In genomic region chr7:83038787-83039186, GRCh38 we compare ENCODE assay signal across 24 cellular contexts.
DNase-seq lines count a peak whose midpoint lies in the region; ATAC-seq, FAIRE-seq and TF ChIP-seq lines count a peak whose summit lies in the region.
"Had no signal": no experiment of that assay in that cellular context is flagged by ENCODE, and none has a peak within 500 bp of the region (broad histone marks: within the 10 kb centered on the region; RNA-seq: fewer than 3 reads in every experiment).

No MANE protein-coding gene starts in this region.

- H3K9me3 ChIP-seq in astrocyte (ENCODE audit: insufficient read depth, low read depth, low read length) (no peaks in the 10 kb centered on the region), mesenchymal stem cell (ENCODE audit: control insufficient read depth, low read length) (no peaks in the 10 kb centered on the region)
- H3K9me3 ChIP-seq: BLaER1 had no signal

- H3K23ac ChIP-seq in mesenchymal stem cell (ENCODE audit: low read length in 2 of 2): no peak overlapping the region

- H3K27ac ChIP-seq in astrocyte (ENCODE audit: low read depth, low read length) (no peak overlapping the region), mesenchymal stem cell (ENCODE audit: low read length, poor library complexity, severe bottlenecking) (no peak overlapping the region)
- H3K27ac ChIP-seq: BLaER1, RWPE1 had no signal

- H2AK5ac ChIP-seq in mesenchymal stem cell (ENCODE audit: low read length, severe bottlenecking): no peak overlapping the region

- H4K91ac ChIP-seq in mesenchymal stem cell (ENCODE audit: low read length): no peak overlapping the region

- no peaks in the 10 kb centered on the region for H3K79me1 ChIP-seq in mesenchymal stem cell (replicated peaks; ENCODE audit: low read length, poor library complexity, severe bottlenecking)

- no peak overlapping the region for H2BK5ac ChIP-seq in mesenchymal stem cell (ENCODE audit: low read depth, low read length, poor library complexity, severe bottlenecking)

- no peak overlapping the region for H3K27ac Mint-ChIP-seq in astrocyte (ENCODE audit: unreplicated experiment)
- H3K27ac Mint-ChIP-seq: CD4-positive, CD25-positive, alpha-beta regulatory T cell had no signal

- H3K79me2 ChIP-seq in astrocyte (ENCODE audit: insufficient read depth, low read length): no peaks in the 10 kb centered on the region

- H3K4me2 ChIP-seq in astrocyte (ENCODE audit: low read length) (no peak overlapping the region), mesenchymal stem cell (ENCODE audit: low read length, poor library complexity, severe bottlenecking) (no peak overlapping the region)
- H3K4me2 ChIP-seq: BLaER1 had no signal

- H3K4me1 ChIP-seq in astrocyte (ENCODE audit: insufficient read depth, low read length) (no peaks in the 10 kb centered on the region), mesenchymal stem cell (ENCODE audit: control insufficient read depth, insufficient read depth, low read depth, low read length) (no peaks in the 10 kb centered on the region)
- H3K4me1 ChIP-seq: BLaER1 had no signal

- peaks cover 9% of the 10 kb centered on the region for H3K4me1 Mint-ChIP-seq in astrocyte (ENCODE audit: low read depth, unreplicated experiment)
- H3K4me1 Mint-ChIP-seq: CD4-positive, CD25-positive, alpha-beta regulatory T cell had no signal

- H3K9ac ChIP-seq in astrocyte (ENCODE audit: low read length) (no peak overlapping the region), mesenchymal stem cell (ENCODE audit: low read length) (no peak overlapping the region)
- H3K9ac ChIP-seq: BLaER1 had no signal

- DNase-seq in EL (peak; percentile 13), LHCN-M2 (ENCODE audit: low read depth) (peak; percentile 9), astrocyte (ENCODE audit: low read depth) (peak; percentile 22), mesenchymal stem cell (peak; percentile 28), cortex of kidney (lab: John Stamatoyannopoulos, UW) (no peak)
- no peak for DNase-seq in stimulated activated naive CD4-positive, alpha-beta T cell (lab: John Stamatoyannopoulos, UW)
- DNase-seq in activated CD4-positive, alpha-beta T cell treated with anti-CD3 and anti-CD28 coated beads, Interleukin-2, amount 50 U/mL, for 1 hour: no peak
- DNase-seq: CD4-positive, CD25-positive, alpha-beta regulatory T cell; DMS153; DND-41; NCI-H1105 treated with DMSO at 0.1 percent for 48 hours; NCI-H146; NCI-H2029; NCI-H446 treated with DMSO at 0.1 percent for 48 hours; NCI-H526; NCI-H82; NK-92 treated with Interleukin-12 subunit alpha and Interleukin-12 subunit beta, amount 100 ng/mL, for 24 hours; SHP77 had no signal

- WGBS in mesenchymal stem cell: 80% methylated on average over 1 of the region's 1 CpG

- H3K27me3 ChIP-seq in astrocyte (ENCODE audit: insufficient read depth, low read length): no peaks in the 10 kb centered on the region
- no peaks in the 10 kb centered on the region for H3K27me3 ChIP-seq in mesenchymal stem cell (ENCODE audit: control insufficient read depth in 1 of 2, insufficient read depth in 1 of 2, low read length in 2 of 2)
- H3K27me3 ChIP-seq: BLaER1 had no signal

- H3K14ac ChIP-seq in mesenchymal stem cell (ENCODE audit: low read length in 2 of 2): no peak overlapping the region

- H3K4me3 Mint-ChIP-seq in astrocyte (ENCODE audit: unreplicated experiment): no peak overlapping the region
- H3K4me3 Mint-ChIP-seq: CD4-positive, CD25-positive, alpha-beta regulatory T cell had no signal

- no peak for TF ChIP-seq POLR2A in GM18505 (IDR thresholded peaks at IDR 0.05; ENCODE audit: borderline replicate concordance, extremely low read depth, insufficient read depth, insufficient read length)

- H3K36me3 Mint-ChIP-seq in astrocyte (ENCODE audit: low read depth, unreplicated experiment): no peaks in the 10 kb centered on the region
- H3K36me3 Mint-ChIP-seq: CD4-positive, CD25-positive, alpha-beta regulatory T cell had no signal

- no peaks in the 10 kb centered on the region for H3K27me3 Mint-ChIP-seq in astrocyte (ENCODE audit: low read depth, unreplicated experiment)
- H3K27me3 Mint-ChIP-seq: CD4-positive, CD25-positive, alpha-beta regulatory T cell had no signal

- no peak overlapping the region for H2BK12ac ChIP-seq in mesenchymal stem cell (ENCODE audit: low read length in 2 of 2)

- no peaks in the 10 kb centered on the region for H3K9me3 Mint-ChIP-seq in astrocyte (ENCODE audit: unreplicated experiment)

- H2BK120ac ChIP-seq in mesenchymal stem cell (ENCODE audit: low read depth, low read length): no peak overlapping the region

- H2BK15ac ChIP-seq in mesenchymal stem cell (ENCODE audit: low read depth, poor library complexity, severe bottlenecking): no peak overlapping the region

- H3K4me3 ChIP-seq in astrocyte (ENCODE audit: insufficient read depth, low read depth, low read length) (no peak overlapping the region), mesenchymal stem cell (ENCODE audit: insufficient read depth in 1 of 2, low read depth in 1 of 2, low read length in 2 of 2) (no peak overlapping the region)
- H3K4me3 ChIP-seq: BLaER1 had no signal

- H3K36me3 ChIP-seq in astrocyte (ENCODE audit: insufficient read depth, low read length): no peaks in the 10 kb centered on the region
- no peaks in the 10 kb centered on the region for H3K36me3 ChIP-seq in mesenchymal stem cell (ENCODE audit: control insufficient read depth in 1 of 2, insufficient read depth in 2 of 2, low read depth in 1 of 2, low read length in 2 of 2)
- H3K36me3 ChIP-seq: BLaER1 had no signal

- H4K20me1 ChIP-seq in astrocyte (ENCODE audit: insufficient read depth, low read length): no peaks in the 10 kb centered on the region
- H4K20me1 ChIP-seq: BLaER1 had no signal

- ATAC-seq in GM18505 (IDR thresholded peaks at IDR 0.05; ENCODE audit: unreplicated experiment): no peak
- ATAC-seq: Panc1 had no signal

- TF ChIP-seq CTCF in astrocyte (IDR thresholded peaks at IDR 0.05; ENCODE audit: insufficient read depth, low read depth, low read length): no peak

- no peak for FAIRE-seq in astrocyte (lab: Jason Lieb, UNC)
- FAIRE-seq: A204.1, H1 had no signal

- H4K8ac ChIP-seq in mesenchymal stem cell (ENCODE audit: low read length): no peak overlapping the region

- H2AFZ ChIP-seq in astrocyte (ENCODE audit: low read depth, low read length) (no peak overlapping the region), mesenchymal stem cell (ENCODE audit: low read depth, low read length) (no peak overlapping the region)

- no peak overlapping the region for H3K4ac ChIP-seq in mesenchymal stem cell (ENCODE audit: low read depth in 1 of 2, low read length in 2 of 2)

- no peak overlapping the region for H3K18ac ChIP-seq in mesenchymal stem cell (ENCODE audit: low read depth in 1 of 2, low read length in 2 of 2)

Comparison
In these comparisons a context has a peak if more than half of its experiments do, and no peak if none do; other contexts are left out.
1. DNase-seq: peak in EL (single experiment), LHCN-M2 (single experiment), astrocyte (single experiment) and mesenchymal stem cell (single experiment); none in cortex of kidney (single experiment), stimulated activated naive CD4-positive, alpha-beta T cell (0 of 6) and activated CD4-positive, alpha-beta T cell treated with anti-CD3 and anti-CD28 coated beads, Interleukin-2, amount 50 U/mL, for 1 hour (single experiment).